Comparison of ENCODE assay signal across 36 cellular contexts in genomic region chr2:236305531-236305930, GRCh38. TPM values are rescaled to one million over a fixed set of nuclear protein-coding genes. Genes with fewer than 3 reads are reported as not detected.
"Had no signal": no experiment of that assay in that cellular context is flagged by ENCODE, and none has a peak within 500 bp of the region (broad histone marks: within the 10 kb centered on the region; RNA-seq: fewer than 3 reads in every experiment).

No MANE protein-coding gene starts in this region.

- H3K27ac ChIP-seq: KMS-11 had no signal

- H3K36me3 ChIP-seq: MG63 had no signal

- DNase-seq: Karpas-422, Kasumi-1, KBM-7, KG1, MG63, MM.1S, MV-4-11, NCI-H1048, NCI-H1092, NCI-H1092 treated with DMSO at 0.1 percent for 48 hours, NCI-H1105, NCI-H1105 treated with DMSO at 0.1 percent for 48 hours, NCI-H1417 treated with DMSO at 0.1 percent for 48 hours, NCI-H1436, NCI-H1436 treated with DMSO at 0.1 percent for 48 hours, NCI-H146, NCI-H1694, NCI-H1694 treated with DMSO at 0.1 percent for 48 hours, NCI-H187, NCI-H187 treated with DMSO at 0.1 percent for 48 hours, NCI-H1930, NCI-H2029, NCI-H2029 treated with DMSO at 0.1 percent for 48 hours, NCI-H2081, NCI-H2081 treated with DMSO at 0.1 percent for 48 hours, NCI-H2107, NCI-H2171, NCI-H2171 treated with DMSO at 0.1 percent for 48 hours, NCI-H2227 treated with DMSO at 0.1 percent for 48 hours, NCI-H226, NCI-H345, NCI-H446, NCI-H446 treated with DMSO at 0.1 percent for 48 hours had no signal

- H3K4me3 ChIP-seq: MG63 had no signal

- H3K9me3 ChIP-seq: MG63 had no signal

RNA-seq across cellular contexts. Expression of gene ASB18, which starts 41.3 kb away (rescaled TPM):
- total RNA-seq: LHCN-M2, MCF 10A had no signal
